Comparison of ENCODE assay signal across 28 cellular contexts in the genomic region with DNA sequence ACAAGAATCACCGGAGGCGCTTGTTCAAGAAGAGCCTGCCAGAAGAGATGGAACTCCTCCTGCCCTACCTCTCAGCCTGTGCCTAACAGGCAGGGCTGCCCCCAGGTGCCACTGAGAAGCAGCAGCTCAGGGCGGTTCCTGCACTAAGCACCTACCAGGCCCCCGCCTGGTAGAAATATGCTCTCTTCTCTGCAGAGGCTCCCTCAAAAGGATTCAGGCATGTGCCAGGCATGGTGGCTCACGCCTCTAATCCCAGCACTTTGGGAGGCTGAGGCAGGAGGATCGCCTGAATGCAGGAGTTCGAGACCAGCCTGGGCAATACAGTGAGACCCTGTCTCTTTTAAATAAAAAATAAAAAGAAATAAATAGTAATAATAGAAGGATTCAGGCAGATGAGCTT.
"Had no signal": no experiment of that assay in that cellular context is flagged by ENCODE, and none has a peak within 500 bp of the region (broad histone marks: within the 10 kb centered on the region; RNA-seq: fewer than 3 reads in every experiment).

No MANE protein-coding gene starts in this region.

- H3K27ac ChIP-seq: adrenal gland, body of pancreas, esophagus muscularis mucosa, foreskin keratinocyte, left lung, sigmoid colon, thoracic aorta, uterus had no signal

- H3K36me3 Mint-ChIP-seq: natural killer cell had no signal

- H3K9me3 ChIP-seq: adrenal gland, body of pancreas, esophagus muscularis mucosa, left lung, sigmoid colon, thoracic aorta, uterus had no signal

- DNase-seq: activated CD4-positive, alpha-beta T cell treated with anti-CD3 and anti-CD28 coated beads for 1 hour; activated CD8-positive, alpha-beta memory T cell treated with anti-CD3 and anti-CD28 coated beads, Interleukin-2, amount 10 ng/mL, durations not matched to agents 7 days and 5 days; activated CD8-positive, alpha-beta T cell treated with anti-CD3 and anti-CD28 coated beads, Interleukin-2, amount 10 ng/mL, durations not matched to agents 7 days and 5 days; activated naive CD4-positive, alpha-beta T cell; activated T-cell treated with anti-CD3 and anti-CD28 coated beads, Interleukin-2, amount 50 U/mL, for 48 hours; aorta; body of pancreas; dermis blood vessel endothelial cell; effector CD4-positive, alpha-beta T cell; foreskin keratinocyte; left lung; mesendoderm; natural killer cell; retina; sigmoid colon; small intestine; stimulated activated CD4-positive, alpha-beta T cell treated with anti-CD3 and anti-CD28 coated beads, Interleukin-4, amount 100 ng/mL, for 24 hours; T-helper 1 cell; uterus had no signal

- H3K4me3 Mint-ChIP-seq: activated CD8-positive, alpha-beta memory T cell treated with anti-CD3 and anti-CD28 coated beads, Interleukin-2, amount 10 ng/mL, durations not matched to agents 7 days and 5 days; activated CD8-positive, alpha-beta T cell treated with anti-CD3 and anti-CD28 coated beads, Interleukin-2, amount 10 ng/mL, durations not matched to agents 7 days and 5 days; natural killer cell; stimulated activated naive CD8-positive, alpha-beta T cell treated with anti-CD3 and anti-CD28 coated beads, Interleukin-15, Interleukin-2, amounts not matched to agents 100 ng/mL and 50 ng/mL, for 24 hours; type B pancreatic cell had no signal

- H3K27me3 ChIP-seq: adrenal gland, body of pancreas, esophagus muscularis mucosa, foreskin keratinocyte, left lung, sigmoid colon, uterus had no signal

- H3K27me3 Mint-ChIP-seq: activated CD8-positive, alpha-beta memory T cell treated with anti-CD3 and anti-CD28 coated beads, Interleukin-2, amount 10 ng/mL, durations not matched to agents 7 days and 5 days; progenitor cell of endocrine pancreas; stimulated activated naive CD8-positive, alpha-beta T cell treated with anti-CD3 and anti-CD28 coated beads, Interleukin-15, Interleukin-2, amounts not matched to agents 100 ng/mL and 50 ng/mL, for 24 hours; type B pancreatic cell had no signal

- ATAC-seq: activated CD8-positive, alpha-beta memory T cell treated with anti-CD3 and anti-CD28 coated beads, Interleukin-2, amount 10 ng/mL, durations not matched to agents 7 days and 5 days; activated CD8-positive, alpha-beta T cell treated with anti-CD3 and anti-CD28 coated beads, Interleukin-2, amount 10 ng/mL, durations not matched to agents 7 days and 5 days; activated naive CD4-positive, alpha-beta T cell treated with anti-CD3 and anti-CD28 coated beads, Interleukin-2, amount 50 U/mL, for 72 hours; body of pancreas; foreskin keratinocyte; left lung; natural killer cell; stimulated activated effector memory CD8-positive, alpha-beta T cell treated with anti-CD3 and anti-CD28 coated beads, Interleukin-12 subunit alpha, Interleukin-12 subunit beta, amount 100 ng/mL, for 72 hours had no signal

- H3K4me1 ChIP-seq: foreskin keratinocyte had no signal

- H3K27ac Mint-ChIP-seq: activated CD8-positive, alpha-beta memory T cell treated with anti-CD3 and anti-CD28 coated beads, Interleukin-2, amount 10 ng/mL, durations not matched to agents 7 days and 5 days; progenitor cell of endocrine pancreas had no signal

- H3K9me3 Mint-ChIP-seq: activated naive CD4-positive, alpha-beta T cell treated with anti-CD3 and anti-CD28 coated beads, Interleukin-2, amount 50 U/mL, for 72 hours; natural killer cell; stimulated activated effector memory CD8-positive, alpha-beta T cell treated with anti-CD3 and anti-CD28 coated beads, Interleukin-12 subunit alpha, Interleukin-12 subunit beta, amount 100 ng/mL, for 72 hours; stimulated activated naive CD8-positive, alpha-beta T cell treated with anti-CD3 and anti-CD28 coated beads, Interleukin-15, Interleukin-2, amounts not matched to agents 100 ng/mL and 50 ng/mL, for 24 hours; type B pancreatic cell had no signal

- H3K36me3 ChIP-seq: thoracic aorta, uterus had no signal

- H3K4me3 ChIP-seq: adrenal gland, body of pancreas, esophagus muscularis mucosa, left lung, lung, sigmoid colon, thoracic aorta, uterus had no signal
